In genomic region chr18:9105420-9105819, GRCh38 we compare ENCODE assay signal across 9 cellular contexts. TPM values are rescaled to one million over a fixed set of nuclear protein-coding genes. Genes with fewer than 3 reads are reported as not detected.
DNase-seq lines count a peak whose midpoint lies in the region; ATAC-seq lines count a peak whose summit lies in the region.
"Had no signal": no experiment of that assay in that cellular context is flagged by ENCODE, and none has a peak within 500 bp of the region (broad histone marks: within the 10 kb centered on the region; RNA-seq: fewer than 3 reads in every experiment).

No MANE protein-coding gene starts in this region.

- H3K9me3 Mint-ChIP-seq in IgD-negative memory B cell, result peaks cover 0 to 1% (median 0%) of the 10 kb centered on the region in 3 donors
- no peaks in the 10 kb centered on the region for H3K9me3 Mint-ChIP-seq in dendritic cell treated with granulocyte-macrophage colony-stimulating factor and Interleukin-4, amounts not matched to agents 40 ng/mL and 50 ng/mL, for 4 days
- H3K9me3 Mint-ChIP-seq in naive thymus-derived CD8-positive, alpha-beta T cell, result no peaks in the 10 kb centered on the region

- DNase-seq in naive thymus-derived CD8-positive, alpha-beta T cell, result no peak
- DNase-seq in HT-29 (ENCODE audit: low spot score) (no peak), left lobe of liver (ENCODE audit: low spot score) (no peak)
- DNase-seq: hippocampal formation had no signal

- peak overlapping the region in 2 of 11 experiments; percentile 20 to 90; a peak in 3 of 22 replicates for H3K27ac ChIP-seq in BLaER1 treated with 17β-estradiol and CSF1 and Interleukin-3, amounts not matched to agents 10 nM and 100 nM

- ATAC-seq in naive thymus-derived CD8-positive, alpha-beta T cell, result no peak
- no peak for ATAC-seq in HG02763 (IDR thresholded peaks at IDR 0.05; ENCODE audit: unreplicated experiment)
- no peak for ATAC-seq in GM18873 (IDR thresholded peaks at IDR 0.05; ENCODE audit: low FRiP score, unreplicated experiment)
- no peak for ATAC-seq in left lobe of liver

- intact Hi-C loops in dendritic cell treated with granulocyte-macrophage colony-stimulating factor and Interleukin-4, amounts not matched to agents 40 ng/mL and 50 ng/mL, for 4 days (cut with micrococcal nuclease), result no loop called here

- H3K4me2 ChIP-seq in BLaER1 treated with 17β-estradiol and CSF1 and Interleukin-3, amounts not matched to agents 10 nM and 100 nM, result peak overlapping the region; percentile 83 to 99 (median 96)

- peaks cover 43 to 77% (median 51%) of the 10 kb centered on the region in 10 experiments for H3K4me1 ChIP-seq in BLaER1 treated with 17β-estradiol and CSF1 and Interleukin-3, amounts not matched to agents 10 nM and 100 nM

- H3K27me3 ChIP-seq in BLaER1 treated with 17β-estradiol and CSF1 and Interleukin-3, amounts not matched to agents 10 nM and 100 nM, result no peaks in the 10 kb centered on the region

- peak overlapping the region; percentile 10 to 96 (median 93); a peak in 14 of 22 replicates for H3K9ac ChIP-seq in BLaER1 treated with 17β-estradiol and CSF1 and Interleukin-3, amounts not matched to agents 10 nM and 100 nM

- no peaks in the 10 kb centered on the region for H3K27me3 Mint-ChIP-seq in IgD-negative memory B cell
- no peaks in the 10 kb centered on the region for H3K27me3 Mint-ChIP-seq in dendritic cell treated with granulocyte-macrophage colony-stimulating factor and Interleukin-4, amounts not matched to agents 40 ng/mL and 50 ng/mL, for 4 days
- no peaks in the 10 kb centered on the region for H3K27me3 Mint-ChIP-seq in naive thymus-derived CD8-positive, alpha-beta T cell

- H4K20me1 ChIP-seq in BLaER1 treated with 17β-estradiol and CSF1 and Interleukin-3, amounts not matched to agents 10 nM and 100 nM, result peaks cover 61 to 75% (median 70%) of the 10 kb centered on the region in 11 experiments

- H3K4me3 ChIP-seq in BLaER1 treated with 17β-estradiol and CSF1 and Interleukin-3, amounts not matched to agents 10 nM and 100 nM, result peak overlapping the region; percentile 70 to 86 (median 77); a peak in 17 of 20 replicates

- no peaks in the 10 kb centered on the region for H3K9me3 ChIP-seq in BLaER1 treated with 17β-estradiol and CSF1 and Interleukin-3, amounts not matched to agents 10 nM and 100 nM (replicated peaks in 1 of 11)

- peaks cover 59 to 75% (median 66%) of the 10 kb centered on the region in 3 donors for H3K4me1 Mint-ChIP-seq in IgD-negative memory B cell
- peaks cover 54% of the 10 kb centered on the region for H3K4me1 Mint-ChIP-seq in dendritic cell treated with granulocyte-macrophage colony-stimulating factor and Interleukin-4, amounts not matched to agents 40 ng/mL and 50 ng/mL, for 4 days (ENCODE audit: low read depth)
- H3K4me1 Mint-ChIP-seq in naive thymus-derived CD8-positive, alpha-beta T cell, result peaks cover 50 to 84% (median 78%) of the 10 kb centered on the region in 4 donors

- H3K36me3 Mint-ChIP-seq in IgD-negative memory B cell, result peaks cover 7% of the 10 kb centered on the region
- H3K36me3 Mint-ChIP-seq in dendritic cell treated with granulocyte-macrophage colony-stimulating factor and Interleukin-4, amounts not matched to agents 40 ng/mL and 50 ng/mL, for 4 days (ENCODE audit: low read depth), result peaks cover 76% of the 10 kb centered on the region
- peaks cover 0 to 31% (median 0%) of the 10 kb centered on the region in 3 donors for H3K36me3 Mint-ChIP-seq in naive thymus-derived CD8-positive, alpha-beta T cell

- POLR2A ChIA-PET in naive thymus-derived CD8-positive, alpha-beta T cell (lab: Charles Lee), result interaction anchor here (6.0 to 13.6 kb wide), 2 partner anchors 12 to 32 kb away, joined by 83 to 254 read pairs; partner anchors contain the start of gene ANKRD12

- peak overlapping the region; percentile 53 to 98 (median 91) for H3K4me3 Mint-ChIP-seq in IgD-negative memory B cell
- H3K4me3 Mint-ChIP-seq in dendritic cell treated with granulocyte-macrophage colony-stimulating factor and Interleukin-4, amounts not matched to agents 40 ng/mL and 50 ng/mL, for 4 days, result peak overlapping the region; percentile 84
- peak overlapping the region; percentile 89 to 98 (median 93) for H3K4me3 Mint-ChIP-seq in naive thymus-derived CD8-positive, alpha-beta T cell

- H3K27ac Mint-ChIP-seq in IgD-negative memory B cell, result peak overlapping the region; percentile 13 to 91 (median 22)
- peak overlapping the region; percentile 94 for H3K27ac Mint-ChIP-seq in dendritic cell treated with granulocyte-macrophage colony-stimulating factor and Interleukin-4, amounts not matched to agents 40 ng/mL and 50 ng/mL, for 4 days
- H3K27ac Mint-ChIP-seq in naive thymus-derived CD8-positive, alpha-beta T cell, result peak overlapping the region in 9 of 10 donors; percentile 57 to 100 (median 91)

- H3K36me3 ChIP-seq in BLaER1 treated with 17β-estradiol and CSF1 and Interleukin-3, amounts not matched to agents 10 nM and 100 nM, result peaks cover 3 to 55% (median 25%) of the 10 kb centered on the region in 11 experiments; a peak in 20 of 22 replicates

RNA-seq across cellular contexts. Expression of gene NDUFV2, which starts 2.9 kb away (rescaled TPM):
- 144 TPM for polyA plus RNA-seq in IgD-negative memory B cell
- 100 to 1,000 TPM; 149 to 166 TPM for total RNA-seq in naive thymus-derived CD8-positive, alpha-beta T cell
- polyA plus RNA-seq in naive thymus-derived CD8-positive, alpha-beta T cell, result 100 to 1,000 TPM; 106 to 155 (median 128) TPM
- total RNA-seq in HT-29 (2014; rRNA removed; shearing (Covaris generic)), result 135 and 152 TPM in 2 replicates
- total RNA-seq in left lobe of liver, result 151 TPM

RNA-seq across cellular contexts. Expression of gene ANKRD12, which starts 31.2 kb away (rescaled TPM):
- 87.3 TPM for polyA plus RNA-seq in IgD-negative memory B cell
- total RNA-seq in naive thymus-derived CD8-positive, alpha-beta T cell, result 100 to 1,000 TPM; 198 to 212 TPM
- polyA plus RNA-seq in naive thymus-derived CD8-positive, alpha-beta T cell, result 10 to 100 TPM; 15.7 to 70.4 (median 26.3) TPM
- 20.0 and 24.1 TPM in 2 replicates for total RNA-seq in HT-29 (2014; rRNA removed; shearing (Covaris generic))
- 15.0 TPM for total RNA-seq in left lobe of liver

Comparison
In these comparisons a context has a peak if more than half of its experiments do, and no peak if none do; other contexts are left out.
1. H3K27ac Mint-ChIP-seq: peak in every context shown above with its lines; median percentile 94 in dendritic cell treated with granulocyte-macrophage colony-stimulating factor and Interleukin-4, amounts not matched to agents 40 ng/mL and 50 ng/mL, for 4 days; 91 in naive thymus-derived CD8-positive, alpha-beta T cell; 22 in IgD-negative memory B cell.